In the genomic region with DNA sequence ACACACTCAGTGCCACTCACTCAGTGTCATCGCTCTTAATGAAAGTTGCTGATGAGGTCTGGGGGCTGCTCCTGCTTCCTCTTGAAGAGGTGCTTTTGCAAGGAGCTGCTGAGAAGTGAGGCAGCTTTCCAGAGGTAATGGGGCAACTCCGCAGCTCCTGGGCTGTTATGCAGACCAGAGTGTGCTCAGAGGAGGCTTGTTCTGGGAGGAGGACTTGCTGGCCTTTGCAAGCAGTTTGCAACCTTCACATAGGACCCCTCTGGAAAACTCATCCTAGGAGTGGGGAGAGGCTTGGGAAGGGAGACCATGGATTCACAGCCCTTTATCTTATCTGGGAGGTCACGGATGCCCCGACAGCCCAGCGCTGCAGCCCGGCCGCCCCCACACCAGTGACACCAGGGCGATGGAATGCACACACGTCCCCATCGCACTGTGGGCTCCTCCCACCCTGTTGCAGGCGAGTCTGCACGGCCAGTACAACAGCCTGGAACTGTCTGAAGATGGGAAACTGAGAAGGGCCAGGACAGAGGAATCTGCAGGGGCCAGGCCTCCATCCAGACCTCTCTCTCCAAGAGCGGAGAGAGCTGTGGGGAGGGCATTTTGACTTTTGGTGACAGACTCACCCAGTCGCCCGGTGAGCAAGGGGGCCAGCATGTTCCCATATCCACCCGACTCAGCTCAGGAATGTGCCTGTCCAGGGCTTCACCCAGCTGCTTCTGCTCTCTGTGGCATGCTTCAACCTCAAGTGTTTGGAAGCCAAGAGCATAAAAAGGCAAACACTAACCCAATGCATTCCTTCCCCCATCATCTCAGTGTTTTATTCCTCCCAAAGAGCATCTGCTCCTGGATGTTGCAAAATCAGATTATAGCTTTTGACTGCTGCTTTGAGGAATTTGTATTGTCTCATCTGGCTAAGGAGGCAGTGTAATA, we compare ENCODE assay signal across 1 cellular context.
A peak's percentile ranks its signal among the peaks of the same experiment; 100 is the strongest.
TF ChIP-seq lines count a peak whose summit lies in the region.

No MANE protein-coding gene starts in this region.

TF ChIP-seq in SK-N-SH, 30 proteins besides CTCF, POLR2A, EP300 and RAD21 (continued from another document):
- TF ChIP-seq, protein P1, sequence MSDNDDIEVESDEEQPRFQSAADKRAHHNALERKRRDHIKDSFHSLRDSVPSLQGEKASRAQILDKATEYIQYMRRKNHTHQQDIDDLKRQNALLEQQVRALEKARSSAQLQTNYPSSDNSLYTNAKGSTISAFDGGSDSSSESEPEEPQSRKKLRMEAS (IDR thresholded peaks at IDR 0.05; ENCODE audit: low read depth), result peak; percentile 75
- TF ChIP-seq JUND (IDR thresholded peaks at IDR 0.05) (no peak; the same call in 1 of the 2 replicates), TEAD4 (IDR thresholded peaks at IDR 0.05; ENCODE audit: borderline replicate concordance, insufficient read depth) (peak; percentile 67; the same call in 1 of the 2 replicates)
